Comparison of ENCODE assay signal across 8 cellular contexts in the genomic region with DNA sequence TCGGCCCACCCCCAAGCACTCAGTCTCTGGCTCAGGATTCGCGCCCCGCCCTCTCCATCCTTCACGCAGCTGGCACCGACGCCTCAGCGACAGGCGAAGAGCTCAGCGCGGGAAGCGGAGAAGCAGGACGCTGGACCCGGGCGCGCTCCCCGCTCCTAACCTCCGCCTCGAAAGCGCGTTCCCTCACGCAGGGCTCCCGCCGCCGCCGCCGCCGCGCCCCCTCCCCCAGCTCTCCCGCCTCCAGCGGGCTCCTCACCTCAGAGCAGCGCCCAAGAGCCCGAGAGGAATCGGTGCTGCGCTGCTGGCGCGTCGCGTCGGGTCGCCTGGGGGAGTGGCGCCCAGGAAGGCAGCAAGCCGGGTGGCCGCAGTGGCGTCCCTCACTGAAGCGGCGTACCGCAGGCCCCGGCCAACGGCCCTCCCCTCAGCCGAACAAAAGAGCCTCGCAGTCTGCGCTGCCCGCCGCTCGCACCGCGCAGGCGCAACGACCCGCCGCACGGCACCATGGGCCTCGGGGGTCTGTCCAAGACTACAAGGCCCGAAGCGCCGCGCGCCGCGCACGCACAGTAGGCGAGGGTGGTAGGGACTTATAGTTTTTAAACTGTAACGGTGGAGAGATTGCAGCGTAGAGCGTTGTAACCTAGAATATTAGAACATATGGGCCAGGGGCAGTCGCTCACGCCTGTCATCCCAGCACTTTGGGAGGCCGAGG. TPM values are rescaled to one million over a fixed set of nuclear protein-coding genes. Genes with fewer than 3 reads are reported as not detected.
DNase-seq lines count a peak whose midpoint lies in the region; ATAC-seq, FAIRE-seq and TF ChIP-seq lines count a peak whose summit lies in the region.

A gene (minus strand): TSS at position 467 of the 709 bp plus-strand sequence. CDS start 24,474 bp downstream, outside the sequence.

- peak within 1 kb of the TSS; percentile 78 for H3K9ac ChIP-seq in Loucy (ENCODE audit: low read depth, low read length, poor library complexity, severe bottlenecking)

- peaks cover 16% of the 10 kb centered on the region for H3K36me3 Mint-ChIP-seq in activated T-helper 2 cell treated with anti-CD3 and anti-CD28 coated beads, Interferon-gamma antibody, Interleukin-2, Interleukin-4, amounts not matched to agents 10 μg/mL and 5 μg/mL and 100 μg/mL, durations not matched to agents 14 hours and 24 hours and 36 hours (ENCODE audit: low read depth)
- H3K36me3 Mint-ChIP-seq in natural killer cell, result no peaks in the 10 kb centered on the region

- H3K9me3 ChIP-seq in Loucy (ENCODE audit: insufficient read depth, low read depth, low read length) (no peaks in the 10 kb centered on the region), RWPE2 (ENCODE audit: severe bottlenecking) (no peaks in the 10 kb centered on the region)

- intact Hi-C loops in activated T-helper 2 cell treated with anti-CD3 and anti-CD28 coated beads, Interferon-gamma antibody, Interleukin-2, Interleukin-4, amounts not matched to agents 10 μg/mL and 5 μg/mL and 100 μg/mL, durations not matched to agents 14 hours and 24 hours and 36 hours (cut with micrococcal nuclease), result loop anchor here (1.0 kb wide), 2 partner anchors 53 to 76 kb away; a partner anchor contains a TSS
- intact Hi-C loops in natural killer cell (cut with micrococcal nuclease), result loop anchor here (2.0 to 10.0 kb wide), 2 partner anchors 52 to 156 kb away; a partner anchor contains a TSS

- DNase-seq in ELF-1 (ENCODE audit: low read depth, low spot score), result peak; percentile 97
- DNase-seq in H54 (ENCODE audit: insufficient read length, low spot score), result peak; percentile 94
- DNase-seq in RWPE2 (ENCODE audit: low spot score), result peak; percentile 95
- peak; percentile 94 for DNase-seq in activated T-helper 2 cell treated with anti-CD3 and anti-CD28 coated beads, Interferon-gamma antibody, Interleukin-2, Interleukin-4, amounts not matched to agents 10 μg/mL and 5 μg/mL and 100 μg/mL, durations not matched to agents 14 hours and 24 hours and 36 hours (ENCODE audit: low spot score)
- peak; percentile 92 for DNase-seq in fibroblast of peridontal ligament (ENCODE audit: extremely low read depth)
- peak; percentile 86 for DNase-seq in natural killer cell
- DNase-seq in stimulated activated naive CD4-positive, alpha-beta T cell (lab: John Stamatoyannopoulos, UW), result peak; percentile 84 to 93 (median 88)

- H4K20me1 ChIP-seq in Loucy (ENCODE audit: insufficient read depth, low read length, poor library complexity, severe bottlenecking), result peaks cover 42% of the 10 kb centered on the region

- ATAC-seq in RWPE2 (ENCODE audit: low read depth), result peak; percentile 93
- ATAC-seq in natural killer cell, result peak; percentile 92 to 98 (median 94)

- H3K9me3 Mint-ChIP-seq in activated T-helper 2 cell treated with anti-CD3 and anti-CD28 coated beads, Interferon-gamma antibody, Interleukin-2, Interleukin-4, amounts not matched to agents 10 μg/mL and 5 μg/mL and 100 μg/mL, durations not matched to agents 14 hours and 24 hours and 36 hours, result peaks cover 5% of the 10 kb centered on the region
- H3K9me3 Mint-ChIP-seq in natural killer cell, result no peaks in the 10 kb centered on the region

- no peaks in the 10 kb centered on the region for H3K9me2 ChIP-seq in Loucy (replicated peaks; ENCODE audit: low read depth, low read length)

- TF ChIP-seq CTCF in Loucy (conservative IDR thresholded peaks at IDR 0.05; ENCODE audit: low read length), result no peak
- no peak for TF ChIP-seq CTCF in RWPE2 (IDR thresholded peaks at IDR 0.05; ENCODE audit: poor library complexity, severe bottlenecking)
- no peak for TF ChIP-seq CTCF in natural killer cell (IDR thresholded peaks at IDR 0.05)

- peak within 1 kb of the TSS; percentile 95 for H3K27ac Mint-ChIP-seq in activated T-helper 2 cell treated with anti-CD3 and anti-CD28 coated beads, Interferon-gamma antibody, Interleukin-2, Interleukin-4, amounts not matched to agents 10 μg/mL and 5 μg/mL and 100 μg/mL, durations not matched to agents 14 hours and 24 hours and 36 hours
- peak within 1 kb of the TSS; percentile 86 to 92 for H3K27ac Mint-ChIP-seq in natural killer cell

- peak within 1 kb of the TSS; percentile 99 for H3K4me3 Mint-ChIP-seq in activated T-helper 2 cell treated with anti-CD3 and anti-CD28 coated beads, Interferon-gamma antibody, Interleukin-2, Interleukin-4, amounts not matched to agents 10 μg/mL and 5 μg/mL and 100 μg/mL, durations not matched to agents 14 hours and 24 hours and 36 hours (ENCODE audit: low read depth)
- peak within 1 kb of the TSS; percentile 93 for H3K4me3 Mint-ChIP-seq in natural killer cell

- H3K4me1 Mint-ChIP-seq in activated T-helper 2 cell treated with anti-CD3 and anti-CD28 coated beads, Interferon-gamma antibody, Interleukin-2, Interleukin-4, amounts not matched to agents 10 μg/mL and 5 μg/mL and 100 μg/mL, durations not matched to agents 14 hours and 24 hours and 36 hours (ENCODE audit: low read depth), result peaks cover 35% of the 10 kb centered on the region
- H3K4me1 Mint-ChIP-seq in natural killer cell, result peaks cover 31 to 51% of the 10 kb centered on the region in 2 donors

- H3F3A ChIP-seq in Loucy (ENCODE audit: low read depth), result peaks cover 9% of the 10 kb centered on the region; the same call in 1 of the 2 replicates

- TF ChIP-seq POLR2A in H54 (IDR thresholded peaks at IDR 0.05; ENCODE audit: low read depth, low read length), result peak; percentile 61

- H3K27me3 ChIP-seq in Loucy (ENCODE audit: insufficient read depth, low read length, poor library complexity, severe bottlenecking), result no peaks in the 10 kb centered on the region
- H3K27me3 ChIP-seq in RWPE2 (ENCODE audit: insufficient read depth, poor library complexity, severe bottlenecking), result no peaks in the 10 kb centered on the region

- H3K27me3 Mint-ChIP-seq in activated T-helper 2 cell treated with anti-CD3 and anti-CD28 coated beads, Interferon-gamma antibody, Interleukin-2, Interleukin-4, amounts not matched to agents 10 μg/mL and 5 μg/mL and 100 μg/mL, durations not matched to agents 14 hours and 24 hours and 36 hours (ENCODE audit: low read depth), result no peaks in the 10 kb centered on the region
- no peaks in the 10 kb centered on the region for H3K27me3 Mint-ChIP-seq in natural killer cell (ENCODE audit: low read depth in 2 of 2)

- H3K4me1 ChIP-seq in Loucy (ENCODE audit: insufficient read depth, low read length, poor library complexity, severe bottlenecking), result peaks cover 32% of the 10 kb centered on the region
- peaks cover 5% of the 10 kb centered on the region for H3K4me1 ChIP-seq in RWPE2 (ENCODE audit: insufficient read depth, poor library complexity, severe bottlenecking)

- peaks cover 50% of the 10 kb centered on the region for H3K79me2 ChIP-seq in Loucy (ENCODE audit: insufficient read depth, low read length)

- H3K4me2 ChIP-seq in Loucy (ENCODE audit: low read depth, low read length, poor library complexity, severe bottlenecking), result peak within 1 kb of the TSS; percentile 100

- 0 out of 2 replicates have a peak, but pooled peaks cover 2% of the 10 kb centered on the region for H3K36me3 ChIP-seq in Loucy (ENCODE audit: insufficient read depth, low read length)
- peaks cover 21% of the 10 kb centered on the region for H3K36me3 ChIP-seq in RWPE2 (ENCODE audit: low read depth)

- FAIRE-seq in H54 (lab: Jason Lieb, UNC), result no peak

- peak within 1 kb of the TSS; percentile 91 for H3K27ac ChIP-seq in RWPE2 (ENCODE audit: poor library complexity, severe bottlenecking)

- H3K4me3 ChIP-seq in Loucy (ENCODE audit: low read length, poor library complexity, severe bottlenecking) (peak within 1 kb of the TSS; percentile 83), RWPE2 (ENCODE audit: severe bottlenecking) (peak within 1 kb of the TSS; percentile 76)

- peak within 1 kb of the TSS; percentile 88 for H2AFZ ChIP-seq in Loucy (ENCODE audit: low read length)

RNA-seq across cellular contexts. Expression of the gene that starts here (rescaled TPM):
- 64.5 TPM in 2 replicates for total RNA-seq in activated T-helper 2 cell treated with anti-CD3 and anti-CD28 coated beads, Interferon-gamma antibody, Interleukin-2, Interleukin-4, amounts not matched to agents 10 μg/mL and 5 μg/mL and 100 μg/mL, durations not matched to agents 14 hours and 24 hours and 36 hours
- 10 to 100 TPM; 16.9 to 25.4 (median 22.6) TPM for total RNA-seq in natural killer cell

Comparison
In these comparisons a context has a peak if more than half of its experiments do, and no peak if none do; other contexts are left out.
1. Peak in every context shown above with its lines: DNase-seq, ATAC-seq, H3K4me3 ChIP-seq and H3K27ac ChIP-seq.